1 cellular context compared by ENCODE assay signal in the genomic region with DNA sequence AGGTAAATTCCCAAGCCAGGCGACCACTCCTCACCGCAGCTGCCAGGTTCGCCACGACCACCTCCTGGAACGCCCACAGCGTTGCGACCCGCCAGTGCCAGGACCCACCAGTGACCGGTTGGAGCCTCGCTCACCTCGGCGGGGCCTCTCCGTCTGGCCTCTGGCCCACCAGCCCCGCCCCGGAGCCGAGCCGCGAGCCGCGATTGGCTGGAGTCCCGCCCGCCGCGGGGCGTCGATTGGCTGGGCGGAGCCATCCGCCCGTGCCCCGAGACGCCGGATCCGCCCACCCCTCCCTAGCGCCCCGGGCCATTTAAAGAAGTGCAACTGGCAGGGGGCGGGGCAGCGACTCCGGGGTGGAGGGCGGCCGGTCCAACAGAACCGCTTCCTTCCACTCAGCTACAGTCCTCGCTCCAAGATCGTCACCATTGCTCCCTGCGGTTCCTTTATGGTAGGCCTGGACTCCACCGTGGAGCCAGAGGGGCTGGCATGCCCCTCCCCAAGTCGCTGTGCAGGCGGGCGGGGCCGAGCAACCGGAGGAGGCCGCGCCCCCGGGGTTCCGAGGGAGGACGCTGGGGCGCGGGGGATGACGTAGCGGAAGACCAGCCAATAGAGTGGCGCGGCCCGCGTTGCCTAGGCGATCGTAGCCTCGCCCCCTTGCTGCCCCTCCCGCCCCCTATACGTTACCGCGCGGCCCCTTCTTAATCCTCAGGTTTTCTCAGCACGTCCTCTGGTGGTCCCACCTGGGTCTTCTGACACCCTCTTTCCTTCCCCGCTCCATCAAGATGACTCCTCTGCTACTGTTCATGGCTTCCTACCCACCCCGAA.
A peak's percentile ranks its signal among the peaks of the same experiment; 100 is the strongest.
TF ChIP-seq lines count a peak whose summit lies in the region.

A gene with protein sequence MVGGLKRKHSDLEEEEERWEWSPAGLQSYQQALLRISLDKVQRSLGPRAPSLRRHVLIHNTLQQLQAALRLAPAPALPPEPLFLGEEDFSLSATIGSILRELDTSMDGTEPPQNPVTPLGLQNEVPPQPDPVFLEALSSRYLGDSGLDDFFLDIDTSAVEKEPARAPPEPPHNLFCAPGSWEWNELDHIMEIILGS (minus strand): TSS at position 155 of the 825 bp plus-strand sequence. CDS start 2,255 bp downstream, outside the sequence.

TF ChIP-seq in HepG2, 621 proteins besides CTCF, POLR2A, EP300 and RAD21 (continued from another document and continues in another):
- no peak for TF ChIP-seq ZNF552 (CRISPR knock-in tag; IDR thresholded peaks at IDR 0.05; ENCODE audit: borderline replicate concordance)
- TF ChIP-seq, protein P1, sequence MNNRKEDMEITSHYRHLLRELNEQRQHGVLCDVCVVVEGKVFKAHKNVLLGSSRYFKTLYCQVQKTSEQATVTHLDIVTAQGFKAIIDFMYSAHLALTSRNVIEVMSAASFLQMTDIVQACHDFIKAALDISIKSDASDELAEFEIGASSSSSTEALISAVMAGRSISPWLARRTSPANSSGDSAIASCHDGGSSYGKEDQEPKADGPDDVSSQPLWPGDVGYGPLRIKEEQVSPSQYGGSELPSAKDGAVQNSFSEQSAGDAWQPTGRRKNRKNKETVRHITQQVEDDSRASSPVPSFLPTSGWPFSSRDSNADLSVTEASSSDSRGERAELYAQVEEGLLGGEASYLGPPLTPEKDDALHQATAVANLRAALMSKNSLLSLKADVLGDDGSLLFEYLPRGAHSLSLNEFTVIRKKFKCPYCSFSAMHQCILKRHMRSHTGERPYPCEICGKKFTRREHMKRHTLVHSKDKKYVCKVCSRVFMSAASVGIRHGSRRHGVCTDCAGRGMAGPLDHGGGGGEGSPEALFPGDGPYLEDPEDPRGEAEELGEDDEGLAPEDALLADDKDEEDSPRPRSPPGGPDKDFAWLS (CRISPR knock-in tag; IDR thresholded peaks at IDR 0.05; ENCODE audit: borderline replicate concordance) = no peak
- no peak for TF ChIP-seq TCF12 (IDR thresholded peaks at IDR 0.05)
- no peak; the same call in 1 of the 2 replicates for TF ChIP-seq TCF12 (CRISPR knock-in tag; IDR thresholded peaks at IDR 0.05)
- no peak for TF ChIP-seq ZFP36 (IDR thresholded peaks at IDR 0.05; ENCODE audit: borderline replicate concordance, low read depth, low read length, partially characterized antibody)
- peak; percentile 84 for TF ChIP-seq ZNF563 (CRISPR knock-in tag; IDR thresholded peaks at IDR 0.05)
- TF ChIP-seq ZMYM3 (CRISPR knock-in tag; IDR thresholded peaks at IDR 0.05) = 0 out of 2 replicates have a peak, but pooled peaks have one; percentile 4
- TF ChIP-seq STAG1 (CRISPR knock-in tag; IDR thresholded peaks at IDR 0.05) = peak; percentile 63
- TF ChIP-seq ZSCAN25 (CRISPR knock-in tag; IDR thresholded peaks at IDR 0.05) = 0 out of 2 replicates have a peak, but pooled peaks have one; percentile 49
- TF ChIP-seq CHD4 (IDR thresholded peaks at IDR 0.05; ENCODE audit: borderline replicate concordance, low read length) = peak; percentile 58; the same call in 1 of the 2 replicates
- TF ChIP-seq, protein P2, sequence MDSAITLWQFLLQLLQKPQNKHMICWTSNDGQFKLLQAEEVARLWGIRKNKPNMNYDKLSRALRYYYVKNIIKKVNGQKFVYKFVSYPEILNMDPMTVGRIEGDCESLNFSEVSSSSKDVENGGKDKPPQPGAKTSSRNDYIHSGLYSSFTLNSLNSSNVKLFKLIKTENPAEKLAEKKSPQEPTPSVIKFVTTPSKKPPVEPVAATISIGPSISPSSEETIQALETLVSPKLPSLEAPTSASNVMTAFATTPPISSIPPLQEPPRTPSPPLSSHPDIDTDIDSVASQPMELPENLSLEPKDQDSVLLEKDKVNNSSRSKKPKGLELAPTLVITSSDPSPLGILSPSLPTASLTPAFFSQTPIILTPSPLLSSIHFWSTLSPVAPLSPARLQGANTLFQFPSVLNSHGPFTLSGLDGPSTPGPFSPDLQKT (CRISPR knock-in tag; IDR thresholded peaks at IDR 0.05; ENCODE audit: borderline replicate concordance) = no peak
- TF ChIP-seq, protein P3, sequence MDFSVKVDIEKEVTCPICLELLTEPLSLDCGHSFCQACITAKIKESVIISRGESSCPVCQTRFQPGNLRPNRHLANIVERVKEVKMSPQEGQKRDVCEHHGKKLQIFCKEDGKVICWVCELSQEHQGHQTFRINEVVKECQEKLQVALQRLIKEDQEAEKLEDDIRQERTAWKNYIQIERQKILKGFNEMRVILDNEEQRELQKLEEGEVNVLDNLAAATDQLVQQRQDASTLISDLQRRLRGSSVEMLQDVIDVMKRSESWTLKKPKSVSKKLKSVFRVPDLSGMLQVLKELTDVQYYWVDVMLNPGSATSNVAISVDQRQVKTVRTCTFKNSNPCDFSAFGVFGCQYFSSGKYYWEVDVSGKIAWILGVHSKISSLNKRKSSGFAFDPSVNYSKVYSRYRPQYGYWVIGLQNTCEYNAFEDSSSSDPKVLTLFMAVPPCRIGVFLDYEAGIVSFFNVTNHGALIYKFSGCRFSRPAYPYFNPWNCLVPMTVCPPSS (IDR thresholded peaks at IDR 0.05) = no peak
- TF ChIP-seq, protein P4, sequence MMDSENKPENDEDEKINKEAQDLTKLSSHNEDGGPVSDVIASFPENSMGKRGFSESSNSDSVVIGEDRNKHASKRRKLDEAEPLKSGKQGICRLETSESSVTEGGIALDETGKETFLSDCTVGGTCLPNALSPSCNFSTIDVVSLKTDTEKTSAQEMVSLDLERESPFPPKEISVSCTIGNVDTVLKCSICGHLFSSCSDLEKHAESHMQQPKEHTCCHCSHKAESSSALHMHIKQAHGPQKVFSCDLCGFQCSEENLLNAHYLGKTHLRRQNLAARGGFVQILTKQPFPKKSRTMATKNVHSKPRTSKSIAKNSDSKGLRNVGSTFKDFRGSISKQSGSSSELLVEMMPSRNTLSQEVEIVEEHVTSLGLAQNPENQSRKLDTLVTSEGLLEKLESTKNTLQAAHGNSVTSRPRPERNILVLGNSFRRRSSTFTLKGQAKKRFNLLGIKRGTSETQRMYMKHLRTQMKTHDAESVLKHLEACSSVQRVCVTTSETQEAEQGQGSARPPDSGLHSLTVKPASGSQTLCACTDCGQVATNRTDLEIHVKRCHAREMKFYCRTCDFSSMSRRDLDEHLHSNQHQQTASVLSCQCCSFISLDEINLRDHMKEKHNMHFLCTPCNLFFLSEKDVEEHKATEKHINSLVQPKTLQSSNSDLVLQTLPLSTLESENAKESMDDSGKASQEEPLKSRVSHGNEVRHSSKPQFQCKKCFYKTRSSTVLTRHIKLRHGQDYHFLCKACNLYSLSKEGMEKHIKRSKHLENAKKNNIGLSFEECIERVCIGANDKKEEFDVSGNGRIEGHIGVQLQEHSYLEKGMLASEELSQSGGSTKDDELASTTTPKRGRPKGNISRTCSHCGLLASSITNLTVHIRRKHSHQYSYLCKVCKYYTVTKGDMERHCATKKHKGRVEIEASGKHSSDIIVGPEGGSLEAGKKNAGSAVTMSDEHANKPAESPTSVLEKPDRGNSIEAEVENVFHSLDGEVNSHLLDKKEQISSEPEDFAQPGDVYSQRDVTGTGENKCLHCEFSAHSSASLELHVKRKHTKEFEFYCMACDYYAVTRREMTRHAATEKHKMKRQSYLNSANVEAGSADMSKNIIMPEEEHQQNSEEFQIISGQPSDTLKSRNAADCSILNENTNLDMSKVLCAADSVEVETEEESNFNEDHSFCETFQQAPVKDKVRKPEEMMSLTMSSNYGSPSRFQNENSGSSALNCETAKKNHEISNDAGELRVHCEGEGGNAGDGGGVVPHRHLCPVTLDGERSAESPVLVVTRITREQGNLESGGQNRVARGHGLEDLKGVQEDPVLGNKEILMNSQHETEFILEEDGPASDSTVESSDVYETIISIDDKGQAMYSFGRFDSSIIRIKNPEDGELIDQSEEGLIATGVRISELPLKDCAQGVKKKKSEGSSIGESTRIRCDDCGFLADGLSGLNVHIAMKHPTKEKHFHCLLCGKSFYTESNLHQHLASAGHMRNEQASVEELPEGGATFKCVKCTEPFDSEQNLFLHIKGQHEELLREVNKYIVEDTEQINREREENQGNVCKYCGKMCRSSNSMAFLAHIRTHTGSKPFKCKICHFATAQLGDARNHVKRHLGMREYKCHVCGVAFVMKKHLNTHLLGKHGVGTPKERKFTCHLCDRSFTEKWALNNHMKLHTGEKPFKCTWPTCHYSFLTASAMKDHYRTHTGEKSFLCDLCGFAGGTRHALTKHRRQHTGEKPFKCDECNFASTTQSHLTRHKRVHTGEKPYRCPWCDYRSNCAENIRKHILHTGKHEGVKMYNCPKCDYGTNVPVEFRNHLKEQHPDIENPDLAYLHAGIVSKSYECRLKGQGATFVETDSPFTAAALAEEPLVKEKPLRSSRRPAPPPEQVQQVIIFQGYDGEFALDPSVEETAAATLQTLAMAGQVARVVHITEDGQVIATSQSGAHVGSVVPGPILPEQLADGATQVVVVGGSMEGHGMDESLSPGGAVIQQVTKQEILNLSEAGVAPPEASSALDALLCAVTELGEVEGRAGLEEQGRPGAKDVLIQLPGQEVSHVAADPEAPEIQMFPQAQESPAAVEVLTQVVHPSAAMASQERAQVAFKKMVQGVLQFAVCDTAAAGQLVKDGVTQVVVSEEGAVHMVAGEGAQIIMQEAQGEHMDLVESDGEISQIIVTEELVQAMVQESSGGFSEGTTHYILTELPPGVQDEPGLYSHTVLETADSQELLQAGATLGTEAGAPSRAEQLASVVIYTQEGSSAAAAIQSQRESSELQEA (CRISPR knock-in tag; IDR thresholded peaks at IDR 0.05; ENCODE audit: not compliant biosample characterization) = peak; percentile 41
- TF ChIP-seq, protein P5, sequence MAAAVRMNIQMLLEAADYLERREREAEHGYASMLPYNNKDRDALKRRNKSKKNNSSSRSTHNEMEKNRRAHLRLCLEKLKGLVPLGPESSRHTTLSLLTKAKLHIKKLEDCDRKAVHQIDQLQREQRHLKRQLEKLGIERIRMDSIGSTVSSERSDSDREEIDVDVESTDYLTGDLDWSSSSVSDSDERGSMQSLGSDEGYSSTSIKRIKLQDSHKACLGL (CRISPR knock-in tag; IDR thresholded peaks at IDR 0.05) = peak; percentile 81; the same call in 1 of the 2 replicates
- peak; percentile 43 for TF ChIP-seq PHF5A (CRISPR knock-in tag; IDR thresholded peaks at IDR 0.05; ENCODE audit: low read depth, unreplicated experiment)
- TF ChIP-seq, protein P6, sequence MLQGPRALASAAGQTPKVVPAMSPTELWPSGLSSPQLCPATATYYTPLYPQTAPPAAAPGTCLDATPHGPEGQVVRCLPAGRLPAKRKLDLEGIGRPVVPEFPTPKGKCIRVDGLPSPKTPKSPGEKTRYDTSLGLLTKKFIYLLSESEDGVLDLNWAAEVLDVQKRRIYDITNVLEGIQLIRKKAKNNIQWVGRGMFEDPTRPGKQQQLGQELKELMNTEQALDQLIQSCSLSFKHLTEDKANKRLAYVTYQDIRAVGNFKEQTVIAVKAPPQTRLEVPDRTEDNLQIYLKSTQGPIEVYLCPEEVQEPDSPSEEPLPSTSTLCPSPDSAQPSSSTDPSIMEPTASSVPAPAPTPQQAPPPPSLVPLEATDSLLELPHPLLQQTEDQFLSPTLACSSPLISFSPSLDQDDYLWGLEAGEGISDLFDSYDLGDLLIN (CRISPR knock-in tag; IDR thresholded peaks at IDR 0.05; ENCODE audit: borderline replicate concordance) = no peak
- no peak for TF ChIP-seq ZNF335 (CRISPR knock-in tag; IDR thresholded peaks at IDR 0.05)
- TF ChIP-seq, protein P7, sequence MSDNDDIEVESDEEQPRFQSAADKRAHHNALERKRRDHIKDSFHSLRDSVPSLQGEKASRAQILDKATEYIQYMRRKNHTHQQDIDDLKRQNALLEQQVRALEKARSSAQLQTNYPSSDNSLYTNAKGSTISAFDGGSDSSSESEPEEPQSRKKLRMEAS (IDR thresholded peaks at IDR 0.05) = peak; percentile 64
- no peak for TF ChIP-seq ZKSCAN1 (IDR thresholded peaks at IDR 0.05; ENCODE audit: low read length)
- TF ChIP-seq ZNF33B (CRISPR knock-in tag; IDR thresholded peaks at IDR 0.05) = 0 out of 2 replicates have a peak, but pooled peaks have one; percentile 64
- 0 out of 2 replicates have a peak, but pooled peaks have one; percentile 51 for TF ChIP-seq KLF6 (CRISPR knock-in tag; IDR thresholded peaks at IDR 0.05)
- TF ChIP-seq, protein P8, sequence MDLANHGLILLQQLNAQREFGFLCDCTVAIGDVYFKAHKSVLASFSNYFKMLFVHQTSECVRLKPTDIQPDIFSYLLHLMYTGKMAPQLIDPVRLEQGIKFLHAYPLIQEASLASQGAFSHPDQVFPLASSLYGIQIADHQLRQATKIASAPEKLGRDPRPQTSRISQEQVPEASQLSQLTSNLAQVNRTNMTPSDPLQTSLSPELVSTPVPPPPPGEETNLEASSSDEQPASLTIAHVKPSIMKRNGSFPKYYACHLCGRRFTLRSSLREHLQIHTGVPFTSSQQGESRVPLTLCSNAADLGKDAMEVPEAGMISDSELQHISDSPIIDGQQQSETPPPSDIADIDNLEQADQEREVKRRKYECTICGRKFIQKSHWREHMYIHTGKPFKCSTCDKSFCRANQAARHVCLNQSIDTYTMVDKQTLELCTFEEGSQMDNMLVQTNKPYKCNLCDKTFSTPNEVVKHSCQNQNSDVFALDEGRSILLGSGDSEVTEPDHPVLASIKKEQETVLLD (CRISPR knock-in tag; IDR thresholded peaks at IDR 0.05; ENCODE audit: low read depth) = 0 out of 2 replicates have a peak, but pooled peaks have one; percentile 11
- no peak for TF ChIP-seq RBAK (CRISPR knock-in tag; IDR thresholded peaks at IDR 0.05)
- no peak for TF ChIP-seq ZNF775 (CRISPR knock-in tag; IDR thresholded peaks at IDR 0.05; ENCODE audit: borderline replicate concordance)
- 0 out of 2 replicates have a peak, but pooled peaks have one; percentile 10 for TF ChIP-seq FOSL1 (CRISPR knock-in tag; IDR thresholded peaks at IDR 0.05; ENCODE audit: borderline replicate concordance)
- TF ChIP-seq ARHGAP35 (CRISPR knock-in tag; IDR thresholded peaks at IDR 0.05; ENCODE audit: borderline replicate concordance) = no peak
- TF ChIP-seq DR1 (CRISPR knock-in tag; IDR thresholded peaks at IDR 0.05) = no peak; the same call in 1 of the 2 replicates
- TF ChIP-seq, protein P9, sequence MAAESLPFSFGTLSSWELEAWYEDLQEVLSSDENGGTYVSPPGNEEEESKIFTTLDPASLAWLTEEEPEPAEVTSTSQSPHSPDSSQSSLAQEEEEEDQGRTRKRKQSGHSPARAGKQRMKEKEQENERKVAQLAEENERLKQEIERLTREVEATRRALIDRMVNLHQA (CRISPR knock-in tag; IDR thresholded peaks at IDR 0.05) = no peak
- TF ChIP-seq, protein P10, sequence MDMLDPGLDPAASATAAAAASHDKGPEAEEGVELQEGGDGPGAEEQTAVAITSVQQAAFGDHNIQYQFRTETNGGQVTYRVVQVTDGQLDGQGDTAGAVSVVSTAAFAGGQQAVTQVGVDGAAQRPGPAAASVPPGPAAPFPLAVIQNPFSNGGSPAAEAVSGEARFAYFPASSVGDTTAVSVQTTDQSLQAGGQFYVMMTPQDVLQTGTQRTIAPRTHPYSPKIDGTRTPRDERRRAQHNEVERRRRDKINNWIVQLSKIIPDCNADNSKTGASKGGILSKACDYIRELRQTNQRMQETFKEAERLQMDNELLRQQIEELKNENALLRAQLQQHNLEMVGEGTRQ (IDR thresholded peaks at IDR 0.05; ENCODE audit: low read depth, low read length) = no peak
- TF ChIP-seq, protein P10 (CRISPR knock-in tag; IDR thresholded peaks at IDR 0.05; ENCODE audit: borderline replicate concordance) = no peak; the same call in 1 of the 2 replicates
- TF ChIP-seq ZNF224 (CRISPR knock-in tag; IDR thresholded peaks at IDR 0.05) = no peak
- no peak for TF ChIP-seq ZNF350 (CRISPR knock-in tag; IDR thresholded peaks at IDR 0.05; ENCODE audit: borderline replicate concordance, low read depth)
